27 cellular contexts compared by ENCODE assay signal in genomic region chr6:134658596-134658995, GRCh38.
"Had no signal": no experiment of that assay in that cellular context is flagged by ENCODE, and none has a peak within 500 bp of the region (broad histone marks: within the 10 kb centered on the region; RNA-seq: fewer than 3 reads in every experiment).

No MANE protein-coding gene starts in this region.

- H3K27me3 ChIP-seq: heart left ventricle, neutrophil, ovary, uterus had no signal

- H3K4me3 ChIP-seq: heart left ventricle, left ventricle myocardium inferior, lung, ovary, uterus had no signal

- H3K27ac ChIP-seq: heart left ventricle, left ventricle myocardium inferior, neutrophil, ovary, uterus had no signal

- H3K4me1 ChIP-seq: uterus had no signal

- ATAC-seq: heart left ventricle; sciatic nerve; stimulated activated memory B cell treated with anti-CD40 and anti-IgM and Interleukin-4, amounts not matched to agents 10 μg/mL and 1 μg/mL and 100 μg/mL, for 72 hours; stimulated activated naive CD8-positive, alpha-beta T cell treated with anti-CD3 and anti-CD28 coated beads, Interleukin-15, amount 100 ng/mL, for 72 hours had no signal

- H3K36me3 ChIP-seq: heart left ventricle, left ventricle myocardium inferior, neutrophil, ovary, uterus had no signal

- H3K9me3 ChIP-seq: heart left ventricle, left ventricle myocardium inferior, neutrophil, ovary, uterus had no signal

- DNase-seq: activated CD4-positive, alpha-beta memory T cell treated with anti-CD3 and anti-CD28 coated beads, Interleukin-2, amount 10 ng/mL, durations not matched to agents 7 days and 5 days; activated CD4-positive, alpha-beta T cell treated with anti-CD3 and anti-CD28 coated beads, Interleukin-2, amount 10 ng/mL, durations not matched to agents 7 days and 5 days; activated CD4-positive, CD25-positive, alpha-beta regulatory T cell treated with anti-CD3 and anti-CD28 coated beads, Interleukin-2, amount 50 U/mL, for 72 hours; activated CD8-positive, alpha-beta memory T cell treated with anti-CD3 and anti-CD28 coated beads, Interleukin-2, amount 50 U/mL, for 48 hours; activated gamma-delta T cell treated with Interleukin-2 at 50 U/mL for 16 hours; activated naive CD4-positive, alpha-beta T cell treated with anti-CD3 and anti-CD28 coated beads, Interleukin-2, amount 50 U/mL, for 16 hours; activated T-cell treated with anti-CD3 and anti-CD28 coated beads, Interleukin-2, amount 50 U/mL, for 24 hours; amygdala; central memory CD4-positive, alpha-beta T cell; effector CD4-positive, alpha-beta T cell; heart left ventricle; left ventricle myocardium inferior; naive B cell; nephron progenitor cell; ovary; small intestine; stimulated activated CD4-positive, alpha-beta T cell treated with anti-CD3 and anti-CD28 coated beads, Interleukin-1b, Interleukin-23, amount 100 ng/mL, for 48 hours; stimulated activated CD4-positive, alpha-beta T cell treated with anti-CD3 and anti-CD28 coated beads, Interleukin-4, amount 100 ng/mL, for 4 hours; stimulated activated CD8-positive, alpha-beta memory T cell treated with anti-CD3 and anti-CD28 coated beads, Interleukin-4, amount 100 ng/mL, for 48 hours; stimulated activated naive CD8-positive, alpha-beta T cell treated with anti-CD3 and anti-CD28 coated beads, Interleukin-15, amount 100 ng/mL, for 72 hours; substantia nigra; T1000; uterus had no signal
